In genomic region chr2:132668986-132669853, GRCh38 we compare ENCODE assay signal across 8 cellular contexts. TPM values are rescaled to one million over a fixed set of nuclear protein-coding genes. Genes with fewer than 3 reads are reported as not detected.
A peak's percentile ranks its signal among the peaks of the same experiment; 100 is the strongest.
DNase-seq lines count a peak whose midpoint lies in the region; ATAC-seq and TF ChIP-seq lines count a peak whose summit lies in the region.

No MANE protein-coding gene starts in this region.

- no peak overlapping the region for H3K27ac ChIP-seq in SJSA1
- H3K27ac ChIP-seq in right atrium auricular region = no peak overlapping the region
- no peak overlapping the region for H3K27ac ChIP-seq in sigmoid colon

- WGBS in sigmoid colon, 2 donors = 2% methylated on average over 78 of the region's 78 CpGs

- DNase-seq in H7 (peak; percentile 79), SJSA1 (ENCODE audit: low read depth in 1 of 2, low spot score in 2 of 2) (peak in 1 of 2 experiments; percentile 20), right atrium auricular region (ENCODE audit: low spot score) (no peak), sigmoid colon (no peak), SKM-1 treated with dmso at 0.1 percent for 144 hours (lab: John Stamatoyannopoulos, UW; ENCODE audit: unreplicated experiment) (no peak), putamen (ENCODE audit: low spot score) (no peak)
- DNase-seq in stimulated activated CD4-positive, alpha-beta T cell treated with anti-CD3 and anti-CD28 coated beads, Interleukin-4, amount 100 ng/mL, for 4 hours = no peak

- TF ChIP-seq CTCF in right atrium auricular region (IDR thresholded peaks at IDR 0.05) = no peak
- no peak for TF ChIP-seq CTCF in sigmoid colon (IDR thresholded peaks at IDR 0.05)

- TF ChIP-seq EP300 in sigmoid colon (IDR thresholded peaks at IDR 0.05) = no peak

- H3K36me3 ChIP-seq in H7 (replicated peaks; ENCODE audit: control insufficient read depth, insufficient read depth, low read length) (no peaks in the 10 kb centered on the region), SJSA1 (peaks cover 51% of the 10 kb centered on the region), right atrium auricular region (no peaks in the 10 kb centered on the region), sigmoid colon (no peaks in the 10 kb centered on the region)

- no peaks in the 10 kb centered on the region for H3K9me3 ChIP-seq in SJSA1 (replicated peaks)
- no peaks in the 10 kb centered on the region for H3K9me3 ChIP-seq in right atrium auricular region
- no peaks in the 10 kb centered on the region for H3K9me3 ChIP-seq in sigmoid colon

- intact Hi-C loops in sigmoid colon (cut with DNase I) = no loop called here

- H3K4me1 ChIP-seq in SJSA1 (replicated peaks) (peaks cover 36% of the 10 kb centered on the region), right atrium auricular region (peaks cover 0 to 31% of the 10 kb centered on the region in 2 donors), sigmoid colon (peaks cover 0 to 38% (median 29%) of the 10 kb centered on the region in 4 donors)

- H3K27me3 ChIP-seq in H7 (ENCODE audit: control insufficient read depth, insufficient read depth, low read length) (peaks cover 47% of the 10 kb centered on the region), SJSA1 (replicated peaks) (no peaks in the 10 kb centered on the region), right atrium auricular region (peaks cover 0 to 23% of the 10 kb centered on the region in 2 donors), sigmoid colon (peaks cover 20 to 52% (median 31%) of the 10 kb centered on the region in 3 donors)

- H3K4me3 ChIP-seq in H7 (ENCODE audit: insufficient read depth, low read depth, low read length) = peak overlapping the region; percentile 57
- peak overlapping the region; percentile 55 for H3K4me3 ChIP-seq in SJSA1
- H3K4me3 ChIP-seq in right atrium auricular region = peak overlapping the region; percentile 7 to 55
- peak overlapping the region; percentile 19 to 53 (median 44) for H3K4me3 ChIP-seq in sigmoid colon

- TF ChIP-seq POLR2A in sigmoid colon (IDR thresholded peaks at IDR 0.05) = no peak

- no peak for ATAC-seq in GM21619 (IDR thresholded peaks at IDR 0.05; ENCODE audit: unreplicated experiment)

RNA-seq across cellular contexts. Expression of gene LYPD1, which starts 0.8 kb away (rescaled TPM):
- total RNA-seq in H7 (2014; rRNA removed; shearing (Covaris generic)) = 5.7 and 7.3 TPM in 2 replicates
- total RNA-seq in SJSA1 (2014; rRNA removed; shearing (Covaris generic)) = 75.9 and 91.4 TPM in 2 replicates
- total RNA-seq in right atrium auricular region (under 1 TPM in 1 of 2 donors, not detected in 1; 0.22 TPM), sigmoid colon (1 to 10 TPM in 3 of 4 donors, under 1 TPM in 1; 0.82 to 8.0 (median 3.0) TPM)
- 1 to 10 TPM in 2 of 3 donors, not detected in 1; 1.7 to 2.4 TPM for polyA plus RNA-seq in sigmoid colon
